In genomic region chr17:67366193-67367157, GRCh38 we compare ENCODE assay signal across 8 cellular contexts. TPM values are rescaled to one million over a fixed set of nuclear protein-coding genes. Genes with fewer than 3 reads are reported as not detected.
DNase-seq lines count a peak whose midpoint lies in the region; ATAC-seq and TF ChIP-seq lines count a peak whose summit lies in the region.

Gene PSMD12 (minus strand): TSS chr17:67366577. CDS start chr17:67366519, 58 bp downstream.

- H3K36me3 Mint-ChIP-seq in Calu3 (ENCODE audit: insufficient read depth, unreplicated experiment): peaks cover 50% of the 10 kb centered on the region
- peaks cover 4% of the 10 kb centered on the region for H3K36me3 Mint-ChIP-seq in mesothelial cell of epicardium

- H3K9ac ChIP-seq in HUES48 (ENCODE audit: low read depth, low read length): peak within 1 kb of the TSS; percentile 97

- DNase-seq in Calu3: peak; percentile 96
- peak; percentile 86 for DNase-seq in NOMO-1 treated with dmso at 0.1 percent for 144 hours (lab: John Stamatoyannopoulos, UW; ENCODE audit: unreplicated experiment)
- peak; percentile 82 for DNase-seq in activated CD8-positive, alpha-beta memory T cell treated with anti-CD3 and anti-CD28 coated beads, Interleukin-2, amount 50 U/mL, for 24 hours (ENCODE audit: extremely low read depth)
- DNase-seq in mesothelial cell of epicardium (ENCODE audit: low spot score in 2 of 2, unreplicated experiment in 2 of 2): peak; percentile 76 to 92
- peak; percentile 89 to 90 for DNase-seq in stimulated activated CD8-positive, alpha-beta memory T cell treated with anti-CD3 and anti-CD28 coated beads, Interleukin-15, amount 100 ng/mL, for 48 hours (ENCODE audit: low read depth in 2 of 2)

- H3K27me3 ChIP-seq in HUES48 (ENCODE audit: control insufficient read depth, insufficient read depth, low read length): no peaks in the 10 kb centered on the region

- peak within 1 kb of the TSS; percentile 89 for H3K27ac Mint-ChIP-seq in Calu3 (ENCODE audit: unreplicated experiment)
- peak within 1 kb of the TSS; percentile 95 for H3K27ac Mint-ChIP-seq in mesothelial cell of epicardium

- TF ChIP-seq CTCF in Calu3 (IDR thresholded peaks at IDR 0.05; ENCODE audit: unreplicated experiment): no peak
- no peak for TF ChIP-seq CTCF in mesothelial cell of epicardium (IDR thresholded peaks at IDR 0.05; ENCODE audit: unreplicated experiment)

- H3K27me3 Mint-ChIP-seq in Calu3 (ENCODE audit: unreplicated experiment) (no peaks in the 10 kb centered on the region), mesothelial cell of epicardium (ENCODE audit: low read depth) (no peaks in the 10 kb centered on the region)

- H3K9me3 ChIP-seq in HUES48 (ENCODE audit: control insufficient read depth, insufficient read depth, low read length): no peaks in the 10 kb centered on the region

- peak within 1 kb of the TSS; percentile 89 for H3K27ac ChIP-seq in HUES48 (ENCODE audit: low read depth, low read length)

- H3K9me3 Mint-ChIP-seq in Calu3 (ENCODE audit: low read depth, unreplicated experiment) (no peaks in the 10 kb centered on the region), mesothelial cell of epicardium (no peaks in the 10 kb centered on the region)

- in situ Hi-C loops in endometrial microvascular endothelial cells (cut with HindIII; ENCODE audit: inconsistent ontology term, low pct_unique_long_range_greater_than_20kb, low sequenced_read_pairs): no loop called here

- peaks cover 18% of the 10 kb centered on the region; the same call in 1 of the 2 replicates for H3K36me3 ChIP-seq in HUES48 (ENCODE audit: control insufficient read depth, insufficient read depth, low read length)

- intact Hi-C loops in Calu3 (cut with micrococcal nuclease; ENCODE audit: unreplicated experiment): no loop called here

- H3K4me1 Mint-ChIP-seq in Calu3 (ENCODE audit: low read depth, unreplicated experiment): no peaks in the 10 kb centered on the region
- H3K4me1 Mint-ChIP-seq in mesothelial cell of epicardium: peaks cover 38% of the 10 kb centered on the region

- H3K4me3 ChIP-seq in HUES48 (ENCODE audit: low read depth, low read length): peak within 1 kb of the TSS; percentile 87

- BruUV-seq in Calu3 (replicated peaks; lab: Mats Ljungman, UMichigan): no TSS peak

- CTCF ChIA-PET in Calu3 (lab: Charles Lee): interaction anchor here (0.5 to 0.6 kb wide), 2 partner anchors 10 to 361 kb away, joined by 4 to 6 read pairs; no protein-coding TSS in a partner anchor

- peaks cover 14% of the 10 kb centered on the region; the same call in 1 of the 2 replicates for H3K4me1 ChIP-seq in HUES48 (ENCODE audit: control insufficient read depth, insufficient read depth, low read length)

- ATAC-seq in GM21381 (IDR thresholded peaks at IDR 0.05; ENCODE audit: unreplicated experiment): peak; percentile 90

- peak within 1 kb of the TSS; percentile 95 for H3K4me3 Mint-ChIP-seq in Calu3 (ENCODE audit: low read depth, unreplicated experiment)
- peak within 1 kb of the TSS; percentile 85 for H3K4me3 Mint-ChIP-seq in mesothelial cell of epicardium

RNA-seq across cellular contexts. Expression of gene PSMD12, which starts in this region (rescaled TPM):
- total RNA-seq in Calu3 (2022): 77.4 and 79.2 TPM in 2 replicates
- 48.9 TPM for total RNA-seq in endometrial microvascular endothelial cells (ENCODE audit: inconsistent ontology term)
- total RNA-seq in mesothelial cell of epicardium: 41.7 to 45.3 TPM (median 44.4 TPM) in 3 replicates

Comparison
In these comparisons a context has a peak if more than half of its experiments do, and no peak if none do; other contexts are left out.
1. Peak in every context shown above with its lines: DNase-seq, ATAC-seq, H3K4me3 ChIP-seq and H3K27ac ChIP-seq.